Comparison of ENCODE assay signal across 1 cellular context in genomic region chr15:98677345-98678059, GRCh38.
TF ChIP-seq lines count a peak whose summit lies in the region.

No MANE protein-coding gene starts in this region.

TF ChIP-seq in GM23338, 12 proteins besides CTCF, POLR2A, EP300 and RAD21:
- TF ChIP-seq STAT1 (IDR thresholded peaks at IDR 0.05; ENCODE audit: unreplicated experiment) (no peak), ZNF331 (CRISPR knock-in tag; IDR thresholded peaks at IDR 0.05; ENCODE audit: low read depth) (no peak), POLR2AphosphoS5 (IDR thresholded peaks at IDR 0.05; ENCODE audit: low read depth) (no peak), REST (IDR thresholded peaks at IDR 0.05; ENCODE audit: unreplicated experiment) (no peak), JUNB (IDR thresholded peaks at IDR 0.05; ENCODE audit: unreplicated experiment) (no peak), ETS1 (IDR thresholded peaks at IDR 0.05) (no peak), CREB1 (CRISPR knock-in tag; IDR thresholded peaks at IDR 0.05; ENCODE audit: low read depth) (no peak), NANOG (IDR thresholded peaks at IDR 0.05; ENCODE audit: borderline replicate concordance) (no peak), ZNF114 (CRISPR knock-in tag; IDR thresholded peaks at IDR 0.05) (no peak)
- TF ChIP-seq, protein P1, sequence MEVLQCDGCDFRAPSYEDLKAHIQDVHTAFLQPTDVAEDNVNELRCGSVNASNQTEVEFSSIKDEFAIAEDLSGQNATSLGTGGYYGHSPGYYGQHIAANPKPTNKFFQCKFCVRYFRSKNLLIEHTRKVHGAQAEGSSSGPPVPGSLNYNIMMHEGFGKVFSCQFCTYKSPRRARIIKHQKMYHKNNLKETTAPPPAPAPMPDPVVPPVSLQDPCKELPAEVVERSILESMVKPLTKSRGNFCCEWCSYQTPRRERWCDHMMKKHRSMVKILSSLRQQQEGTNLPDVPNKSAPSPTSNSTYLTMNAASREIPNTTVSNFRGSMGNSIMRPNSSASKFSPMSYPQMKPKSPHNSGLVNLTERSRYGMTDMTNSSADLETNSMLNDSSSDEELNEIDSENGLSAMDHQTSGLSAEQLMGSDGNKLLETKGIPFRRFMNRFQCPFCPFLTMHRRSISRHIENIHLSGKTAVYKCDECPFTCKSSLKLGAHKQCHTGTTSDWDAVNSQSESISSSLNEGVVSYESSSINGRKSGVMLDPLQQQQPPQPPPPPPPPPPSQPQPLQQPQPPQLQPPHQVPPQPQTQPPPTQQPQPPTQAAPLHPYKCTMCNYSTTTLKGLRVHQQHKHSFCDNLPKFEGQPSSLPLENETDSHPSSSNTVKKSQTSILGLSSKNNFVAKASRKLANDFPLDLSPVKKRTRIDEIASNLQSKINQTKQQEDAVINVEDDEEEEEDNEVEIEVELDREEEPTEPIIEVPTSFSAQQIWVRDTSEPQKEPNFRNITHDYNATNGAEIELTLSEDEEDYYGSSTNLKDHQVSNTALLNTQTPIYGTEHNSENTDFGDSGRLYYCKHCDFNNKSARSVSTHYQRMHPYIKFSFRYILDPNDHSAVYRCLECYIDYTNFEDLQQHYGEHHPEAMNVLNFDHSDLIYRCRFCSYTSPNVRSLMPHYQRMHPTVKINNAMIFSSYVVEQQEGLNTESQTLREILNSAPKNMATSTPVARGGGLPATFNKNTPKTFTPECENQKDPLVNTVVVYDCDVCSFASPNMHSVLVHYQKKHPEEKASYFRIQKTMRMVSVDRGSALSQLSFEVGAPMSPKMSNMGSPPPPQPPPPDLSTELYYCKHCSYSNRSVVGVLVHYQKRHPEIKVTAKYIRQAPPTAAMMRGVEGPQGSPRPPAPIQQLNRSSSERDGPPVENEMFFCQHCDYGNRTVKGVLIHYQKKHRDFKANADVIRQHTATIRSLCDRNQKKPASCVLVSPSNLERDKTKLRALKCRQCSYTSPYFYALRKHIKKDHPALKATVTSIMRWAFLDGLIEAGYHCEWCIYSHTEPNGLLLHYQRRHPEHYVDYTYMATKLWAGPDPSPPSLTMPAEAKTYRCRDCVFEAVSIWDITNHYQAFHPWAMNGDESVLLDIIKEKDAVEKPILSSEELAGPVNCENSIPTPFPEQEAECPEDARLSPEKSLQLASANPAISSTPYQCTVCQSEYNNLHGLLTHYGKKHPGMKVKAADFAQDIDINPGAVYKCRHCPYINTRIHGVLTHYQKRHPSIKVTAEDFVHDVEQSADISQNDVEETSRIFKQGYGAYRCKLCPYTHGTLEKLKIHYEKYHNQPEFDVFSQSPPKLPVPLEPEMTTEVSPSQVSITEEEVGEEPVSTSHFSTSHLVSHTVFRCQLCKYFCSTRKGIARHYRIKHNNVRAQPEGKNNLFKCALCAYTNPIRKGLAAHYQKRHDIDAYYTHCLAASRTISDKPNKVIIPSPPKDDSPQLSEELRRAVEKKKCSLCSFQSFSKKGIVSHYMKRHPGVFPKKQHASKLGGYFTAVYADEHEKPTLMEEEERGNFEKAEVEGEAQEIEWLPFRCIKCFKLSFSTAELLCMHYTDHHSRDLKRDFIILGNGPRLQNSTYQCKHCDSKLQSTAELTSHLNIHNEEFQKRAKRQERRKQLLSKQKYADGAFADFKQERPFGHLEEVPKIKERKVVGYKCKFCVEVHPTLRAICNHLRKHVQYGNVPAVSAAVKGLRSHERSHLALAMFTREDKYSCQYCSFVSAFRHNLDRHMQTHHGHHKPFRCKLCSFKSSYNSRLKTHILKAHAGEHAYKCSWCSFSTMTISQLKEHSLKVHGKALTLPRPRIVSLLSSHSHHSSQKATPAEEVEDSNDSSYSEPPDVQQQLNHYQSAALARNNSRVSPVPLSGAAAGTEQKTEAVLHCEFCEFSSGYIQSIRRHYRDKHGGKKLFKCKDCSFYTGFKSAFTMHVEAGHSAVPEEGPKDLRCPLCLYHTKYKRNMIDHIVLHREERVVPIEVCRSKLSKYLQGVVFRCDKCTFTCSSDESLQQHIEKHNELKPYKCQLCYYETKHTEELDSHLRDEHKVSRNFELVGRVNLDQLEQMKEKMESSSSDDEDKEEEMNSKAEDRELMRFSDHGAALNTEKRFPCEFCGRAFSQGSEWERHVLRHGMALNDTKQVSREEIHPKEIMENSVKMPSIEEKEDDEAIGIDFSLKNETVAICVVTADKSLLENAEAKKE (CRISPR knock-in tag; IDR thresholded peaks at IDR 0.05) = no peak
